In the genomic region with DNA sequence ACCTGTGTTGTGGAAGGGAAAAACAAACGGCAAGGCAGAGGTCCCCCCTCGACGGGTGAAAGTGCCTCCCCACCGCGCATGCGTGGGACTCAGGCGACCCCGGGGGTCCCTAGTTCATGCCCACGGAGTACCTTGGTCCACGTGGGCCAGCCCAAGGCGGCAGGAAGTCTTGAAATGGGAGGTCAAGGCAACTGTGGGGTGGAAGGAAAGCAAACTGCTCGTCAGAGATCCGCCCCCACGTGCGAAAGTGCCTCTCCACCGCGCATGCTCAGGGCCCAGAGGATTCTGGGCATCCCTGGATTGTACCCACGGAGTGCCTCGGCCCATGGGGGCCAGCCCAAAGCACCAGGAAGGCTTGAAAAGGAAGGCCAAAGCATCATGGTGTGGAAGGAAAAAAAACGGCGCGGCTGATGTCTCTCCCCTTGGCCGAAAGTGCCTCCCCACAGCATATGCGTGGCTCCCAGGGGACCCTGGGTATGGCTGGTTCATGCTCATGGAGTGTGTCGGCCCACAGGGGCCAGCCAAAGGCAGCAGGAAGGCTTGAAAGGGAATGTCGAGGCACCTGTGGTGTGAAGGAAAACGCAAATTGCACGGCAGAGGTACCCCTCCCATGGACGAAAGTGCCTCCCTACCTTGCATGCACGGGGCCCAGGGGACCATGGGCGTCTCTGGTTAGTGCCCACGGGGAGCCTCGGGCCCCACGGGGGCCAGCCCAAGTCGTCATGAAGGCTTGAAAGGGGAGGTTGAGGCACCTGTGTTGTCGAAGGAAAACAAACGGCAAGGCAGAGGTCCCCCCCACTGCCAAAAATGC, we compare ENCODE assay signal across 21 cellular contexts.
A peak's percentile ranks its signal among the peaks of the same experiment; 100 is the strongest.
DNase-seq lines count a peak whose midpoint lies in the region; ATAC-seq, FAIRE-seq and TF ChIP-seq lines count a peak whose summit lies in the region.
"Had no signal": no experiment of that assay in that cellular context is flagged by ENCODE, and none has a peak within 500 bp of the region (broad histone marks: within the 10 kb centered on the region; RNA-seq: fewer than 3 reads in every experiment).

No MANE protein-coding gene starts in this region.

- CTCF ChIA-PET in PC-9 (lab: Charles Lee): no interaction called here

- BruUV-seq in PC-9 (replicated peaks; lab: Mats Ljungman, UMichigan): no TSS peak

- intact Hi-C loops in PC-9 (cut with micrococcal nuclease; ENCODE audit: unreplicated experiment): no loop called here
- intact Hi-C loops in left ventricle myocardium inferior (cut with micrococcal nuclease): no loop called here
- intact Hi-C loops in pancreas (cut with DNase I): no loop called here
- intact Hi-C loops in activated T-helper 2 cell treated with anti-CD3 and anti-CD28 coated beads, Interferon-gamma antibody, Interleukin-2, Interleukin-4, amounts not matched to agents 10 μg/mL and 5 μg/mL and 100 μg/mL, durations not matched to agents 14 hours and 24 hours and 36 hours (cut with micrococcal nuclease): no loop called here
- intact Hi-C loops in esophagus squamous epithelium (cut with DNase I): no loop called here

- peaks cover 37% of the 10 kb centered on the region for H3K9me3 Mint-ChIP-seq in activated T-helper 2 cell treated with anti-CD3 and anti-CD28 coated beads, Interferon-gamma antibody, Interleukin-2, Interleukin-4, amounts not matched to agents 10 μg/mL and 5 μg/mL and 100 μg/mL, durations not matched to agents 14 hours and 24 hours and 36 hours

- H3K4me2 ChIP-seq in PC-9: 0 out of 2 replicates have a peak overlapping the region, but pooled peaks have one; percentile 10
- H3K4me2 ChIP-seq: KMS-11 had no signal

- H2AFZ ChIP-seq in PC-9: no peak overlapping the region
- H2AFZ ChIP-seq: GM23248 had no signal

- TF ChIP-seq POLR2A in esophagus squamous epithelium (IDR thresholded peaks at IDR 0.05): no peak

- no peaks in the 10 kb centered on the region for H3K36me3 Mint-ChIP-seq in activated T-helper 2 cell treated with anti-CD3 and anti-CD28 coated beads, Interferon-gamma antibody, Interleukin-2, Interleukin-4, amounts not matched to agents 10 μg/mL and 5 μg/mL and 100 μg/mL, durations not matched to agents 14 hours and 24 hours and 36 hours (ENCODE audit: low read depth)
- H3K36me3 Mint-ChIP-seq: activated naive CD8-positive, alpha-beta T cell had no signal

- no peak for FAIRE-seq in pancreas (lab: Jason Lieb, UNC)
- FAIRE-seq: colon had no signal

- ATAC-seq in pancreas: no peak
- ATAC-seq: heart right ventricle had no signal

- H4K20me1 ChIP-seq in PC-9 (ENCODE audit: insufficient read depth): no peaks in the 10 kb centered on the region

- H3F3A ChIP-seq in PC-9 (ENCODE audit: insufficient read depth, low read depth): no peaks in the 10 kb centered on the region

- no peaks in the 10 kb centered on the region for H3K36me3 ChIP-seq in BE2C
- no peaks in the 10 kb centered on the region for H3K36me3 ChIP-seq in PC-9 (ENCODE audit: low read depth)
- H3K36me3 ChIP-seq in left ventricle myocardium inferior: no peaks in the 10 kb centered on the region
- H3K36me3 ChIP-seq in pancreas: no peaks in the 10 kb centered on the region
- H3K36me3 ChIP-seq in esophagus squamous epithelium: no peaks in the 10 kb centered on the region
- H3K36me3 ChIP-seq: heart right ventricle, thoracic aorta had no signal

- H3K4me1 Mint-ChIP-seq in activated T-helper 2 cell treated with anti-CD3 and anti-CD28 coated beads, Interferon-gamma antibody, Interleukin-2, Interleukin-4, amounts not matched to agents 10 μg/mL and 5 μg/mL and 100 μg/mL, durations not matched to agents 14 hours and 24 hours and 36 hours (ENCODE audit: low read depth): no peaks in the 10 kb centered on the region
- H3K4me1 Mint-ChIP-seq: nephron progenitor cell had no signal

- H3K27me3 ChIP-seq in BE2C (no peaks in the 10 kb centered on the region), PC-9 (ENCODE audit: insufficient read depth, low read depth) (peaks cover 100% of the 10 kb centered on the region), left ventricle myocardium inferior (ENCODE audit: low read depth) (peaks cover 70% of the 10 kb centered on the region), pancreas (no peaks in the 10 kb centered on the region), esophagus squamous epithelium (no peaks in the 10 kb centered on the region)

- TF ChIP-seq CTCF in BE2C (IDR thresholded peaks at IDR 0.05; ENCODE audit: low read depth, low read length) (no peak), PC-9 (conservative IDR thresholded peaks at IDR 0.05) (no peak), left ventricle myocardium inferior (IDR thresholded peaks at IDR 0.05; ENCODE audit: borderline replicate concordance) (no peak), pancreas (IDR thresholded peaks at IDR 0.05) (no peak), esophagus squamous epithelium (IDR thresholded peaks at IDR 0.05) (no peak)

- no peaks in the 10 kb centered on the region for H3K4me1 ChIP-seq in BE2C
- no peaks in the 10 kb centered on the region for H3K4me1 ChIP-seq in PC-9 (replicated peaks; ENCODE audit: insufficient read depth)
- no peaks in the 10 kb centered on the region for H3K4me1 ChIP-seq in left ventricle myocardium inferior
- no peaks in the 10 kb centered on the region for H3K4me1 ChIP-seq in pancreas
- no peaks in the 10 kb centered on the region for H3K4me1 ChIP-seq in esophagus squamous epithelium
- H3K4me1 ChIP-seq: heart right ventricle had no signal

- no peak overlapping the region for H3K4me3 Mint-ChIP-seq in activated T-helper 2 cell treated with anti-CD3 and anti-CD28 coated beads, Interferon-gamma antibody, Interleukin-2, Interleukin-4, amounts not matched to agents 10 μg/mL and 5 μg/mL and 100 μg/mL, durations not matched to agents 14 hours and 24 hours and 36 hours (ENCODE audit: low read depth)
- H3K4me3 Mint-ChIP-seq: activated naive CD8-positive, alpha-beta T cell; nephron progenitor cell had no signal

- H3K9me3 ChIP-seq in BE2C (no peaks in the 10 kb centered on the region; the same call in 1 of the 2 replicates), PC-9 (ENCODE audit: insufficient read depth, low read depth) (no peaks in the 10 kb centered on the region), left ventricle myocardium inferior (replicated peaks) (peaks cover 52% of the 10 kb centered on the region), pancreas (no peaks in the 10 kb centered on the region), esophagus squamous epithelium (peaks cover 0 to 100% (median 88%) of the 10 kb centered on the region in 3 donors)

- H3K4me3 ChIP-seq in BE2C (ENCODE audit: low read depth, low read length) (no peak overlapping the region), PC-9 (no peak overlapping the region), left ventricle myocardium inferior (no peak overlapping the region), pancreas (no peak overlapping the region), esophagus squamous epithelium (no peak overlapping the region)
- H3K4me3 ChIP-seq: GM23248, heart right ventricle, thoracic aorta had no signal

- H3K27ac Mint-ChIP-seq in activated T-helper 2 cell treated with anti-CD3 and anti-CD28 coated beads, Interferon-gamma antibody, Interleukin-2, Interleukin-4, amounts not matched to agents 10 μg/mL and 5 μg/mL and 100 μg/mL, durations not matched to agents 14 hours and 24 hours and 36 hours: no peak overlapping the region
- H3K27ac Mint-ChIP-seq: activated naive CD8-positive, alpha-beta T cell; nephron progenitor cell had no signal

- H3K27ac ChIP-seq in PC-9 (no peak overlapping the region), left ventricle myocardium inferior (replicated peaks) (no peak overlapping the region), pancreas (no peak overlapping the region), esophagus squamous epithelium (no peak overlapping the region)
- H3K27ac ChIP-seq: GM23248, heart right ventricle, KMS-11, thoracic aorta had no signal

- no peaks in the 10 kb centered on the region for H3K79me2 ChIP-seq in PC-9 (ENCODE audit: low read depth)

- peak; percentile 8 for DNase-seq in BE2C
- no peak for DNase-seq in PC-9
- peak; percentile 3 for DNase-seq in left ventricle myocardium inferior
- peak in 4 of 6 donors; percentile 7 to 39 (median 22) for DNase-seq in pancreas
- DNase-seq in activated T-helper 2 cell treated with anti-CD3 and anti-CD28 coated beads, Interferon-gamma antibody, Interleukin-2, Interleukin-4, amounts not matched to agents 10 μg/mL and 5 μg/mL and 100 μg/mL, durations not matched to agents 14 hours and 24 hours and 36 hours (ENCODE audit: low spot score): no peak
- DNase-seq in DMS114 treated with DMSO at 0.1 percent for 48 hours (lab: John Stamatoyannopoulos, UW; ENCODE audit: unreplicated experiment): no peak
- DNase-seq in SIG-M5 (lab: John Stamatoyannopoulos, UW): no peak
- no peak for DNase-seq in esophagus squamous epithelium (lab: John Stamatoyannopoulos, UW)
- DNase-seq: activated CD4-positive, alpha-beta T cell treated with anti-CD3 and anti-CD28 coated beads for 48 hours; activated T-cell treated with anti-CD3 and anti-CD28 coated beads for 4 hours; GM23248; mesenchymal stem cell; MV-4-11; nephron progenitor cell; retina; SW 1271 had no signal

- WGBS in pancreas, 2 donors: 52 to 56% methylated on average over 37 of the region's 37 CpGs
- 65 to 70% methylated on average over 26 of the region's 37 CpGs for WGBS in esophagus squamous epithelium, 2 donors

- H3K27me3 Mint-ChIP-seq in activated T-helper 2 cell treated with anti-CD3 and anti-CD28 coated beads, Interferon-gamma antibody, Interleukin-2, Interleukin-4, amounts not matched to agents 10 μg/mL and 5 μg/mL and 100 μg/mL, durations not matched to agents 14 hours and 24 hours and 36 hours (ENCODE audit: low read depth): no peaks in the 10 kb centered on the region

- no peaks in the 10 kb centered on the region for H3K9me2 ChIP-seq in PC-9 (ENCODE audit: insufficient read depth)

- POLR2A ChIA-PET in PC-9 (lab: Charles Lee; ENCODE audit: unreplicated experiment): no interaction called here

Comparison
In these comparisons a context has a peak if more than half of its experiments do, and no peak if none do; other contexts are left out.
1. DNase-seq: peak in BE2C (single experiment), left ventricle myocardium inferior (single experiment) and pancreas (4 of 6); none in PC-9 (0 of 2), activated T-helper 2 cell treated with anti-CD3 and anti-CD28 coated beads, Interferon-gamma antibody, Interleukin-2, Interleukin-4, amounts not matched to agents 10 μg/mL and 5 μg/mL and 100 μg/mL, durations not matched to agents 14 hours and 24 hours and 36 hours (single experiment), DMS114 treated with DMSO at 0.1 percent for 48 hours (single experiment), SIG-M5 (single experiment) and esophagus squamous epithelium (single experiment).